ENCODE assay signal across 11 cellular contexts in genomic region chr2:234983011-234983726, GRCh38. TPM values are rescaled to one million over a fixed set of nuclear protein-coding genes. Genes with fewer than 3 reads are reported as not detected.
A peak's percentile ranks its signal among the peaks of the same experiment; 100 is the strongest.
DNase-seq lines count a peak whose midpoint lies in the region; ATAC-seq, FAIRE-seq and TF ChIP-seq lines count a peak whose summit lies in the region.
"Had no signal": no experiment of that assay in that cellular context is flagged by ENCODE, and none has a peak within 500 bp of the region (broad histone marks: within the 10 kb centered on the region; RNA-seq: fewer than 3 reads in every experiment).

No MANE protein-coding gene starts in this region.

- peaks cover 93% of the 10 kb centered on the region for H3K79me2 ChIP-seq in astrocyte (ENCODE audit: insufficient read depth, low read length)

- H3K4me2 ChIP-seq in astrocyte (ENCODE audit: low read length): peak overlapping the region; percentile 17

- H3K4me3 Mint-ChIP-seq in astrocyte (ENCODE audit: unreplicated experiment) (peak overlapping the region; percentile 47), nephron progenitor cell (peak overlapping the region; percentile 20)
- H3K4me3 Mint-ChIP-seq: CD8-positive, alpha-beta memory T cell had no signal

- H3K4me1 ChIP-seq in astrocyte (ENCODE audit: insufficient read depth, low read length): peaks cover 76% of the 10 kb centered on the region

- H3K27me3 Mint-ChIP-seq in astrocyte (ENCODE audit: low read depth, unreplicated experiment) (no peaks in the 10 kb centered on the region), nephron progenitor cell (ENCODE audit: low read depth, poor library complexity) (peaks cover 6% of the 10 kb centered on the region)

- peak overlapping the region; percentile 70 for H3K9ac ChIP-seq in astrocyte (ENCODE audit: low read length)

- peaks cover 3% of the 10 kb centered on the region for H3K9me3 Mint-ChIP-seq in astrocyte (ENCODE audit: unreplicated experiment)
- peaks cover 8% of the 10 kb centered on the region for H3K9me3 Mint-ChIP-seq in nephron progenitor cell

- no peaks in the 10 kb centered on the region for H3K27me3 ChIP-seq in astrocyte (ENCODE audit: insufficient read depth, low read length)
- H3K27me3 ChIP-seq: adrenal gland had no signal

- H2AFZ ChIP-seq in astrocyte (ENCODE audit: low read depth, low read length): no peak overlapping the region

- H3K4me1 Mint-ChIP-seq in astrocyte (ENCODE audit: low read depth, unreplicated experiment): peaks cover 93% of the 10 kb centered on the region
- H3K4me1 Mint-ChIP-seq in nephron progenitor cell: peaks cover 81% of the 10 kb centered on the region
- H3K4me1 Mint-ChIP-seq: CD8-positive, alpha-beta memory T cell had no signal

- peak overlapping the region; percentile 90 for H3K27ac Mint-ChIP-seq in astrocyte (ENCODE audit: unreplicated experiment)
- peak overlapping the region; percentile 86 for H3K27ac Mint-ChIP-seq in nephron progenitor cell
- H3K27ac Mint-ChIP-seq: CD8-positive, alpha-beta memory T cell had no signal

- DNase-seq in DMS53 (lab: John Stamatoyannopoulos, UW) (peak; percentile 94), NCI-H2081 (lab: John Stamatoyannopoulos, UW) (peak; percentile 67 to 92), astrocyte (ENCODE audit: low read depth) (no peak), nephron progenitor cell (no peak), SIG-M5 (lab: John Stamatoyannopoulos, UW) (no peak)
- DNase-seq: CD8-positive, alpha-beta memory T cell; stimulated activated CD4-positive, alpha-beta T cell treated with anti-CD3 and anti-CD28 coated beads, Interleukin-1b, Interleukin-23, amount 100 ng/mL, for 48 hours had no signal

- no peak for FAIRE-seq in astrocyte (lab: Jason Lieb, UNC)

- peaks cover 31% of the 10 kb centered on the region for H3K36me3 Mint-ChIP-seq in astrocyte (ENCODE audit: low read depth, unreplicated experiment)
- H3K36me3 Mint-ChIP-seq in nephron progenitor cell (ENCODE audit: low read depth): peaks cover 36% of the 10 kb centered on the region
- H3K36me3 Mint-ChIP-seq: CD8-positive, alpha-beta memory T cell had no signal

- no peaks in the 10 kb centered on the region for H3K9me3 ChIP-seq in astrocyte (ENCODE audit: insufficient read depth, low read depth, low read length)
- H3K9me3 ChIP-seq: adrenal gland had no signal

- peaks cover 87% of the 10 kb centered on the region for H4K20me1 ChIP-seq in astrocyte (ENCODE audit: insufficient read depth, low read length)

- H3K4me3 ChIP-seq in astrocyte (ENCODE audit: insufficient read depth, low read depth, low read length): no peak overlapping the region
- H3K4me3 ChIP-seq: adrenal gland had no signal

- peak overlapping the region; percentile 95 for H3K27ac ChIP-seq in astrocyte (ENCODE audit: low read depth, low read length)

- peaks cover 18% of the 10 kb centered on the region for H3K36me3 ChIP-seq in astrocyte (ENCODE audit: insufficient read depth, low read length)
- H3K36me3 ChIP-seq: adrenal gland had no signal

- TF ChIP-seq CTCF in astrocyte (IDR thresholded peaks at IDR 0.05; ENCODE audit: insufficient read depth, low read depth, low read length) (no peak), nephron progenitor cell (IDR thresholded peaks at IDR 0.05) (no peak)

- ATAC-seq in GM18909 (IDR thresholded peaks at IDR 0.05; ENCODE audit: poor library complexity, unreplicated experiment) (no peak), HG03439 (IDR thresholded peaks at IDR 0.05; ENCODE audit: unreplicated experiment) (no peak), GM19324 (IDR thresholded peaks at IDR 0.05; ENCODE audit: low FRiP score, unreplicated experiment) (no peak)

RNA-seq across cellular contexts. Expression of gene SH3BP4, which starts 31.4 kb away (rescaled TPM):
- 117 and 127 TPM in 2 replicates for total RNA-seq in astrocyte

Comparison
In these comparisons a context has a peak if more than half of its experiments do, and no peak if none do; other contexts are left out.
1. DNase-seq: peak in DMS53 (single experiment) and NCI-H2081 (2 of 2); none in astrocyte (single experiment), nephron progenitor cell (single experiment) and SIG-M5 (single experiment).